Comparison of ENCODE assay signal across 1 cellular context in genomic region chr16:10405386-10405939, GRCh38.
A peak's percentile ranks its signal among the peaks of the same experiment; 100 is the strongest.
TF ChIP-seq lines count a peak whose summit lies in the region.

No MANE protein-coding gene starts in this region.

TF ChIP-seq in K562, 482 proteins besides CTCF, POLR2A, EP300 and RAD21 (continued from another document and continues in another):
- no peak for TF ChIP-seq IFI16 (CRISPR knock-in tag; IDR thresholded peaks at IDR 0.05)
- no peak for TF ChIP-seq GTF2A2 (tag; IDR thresholded peaks at IDR 0.05)
- TF ChIP-seq FOXO4 (CRISPR knock-in tag; IDR thresholded peaks at IDR 0.05) = no peak
- no peak for TF ChIP-seq PCBP2 (IDR thresholded peaks at IDR 0.05; ENCODE audit: low read depth, low read length, poor library complexity, severe bottlenecking)
- no peak for TF ChIP-seq ZNF717 (CRISPR knock-in tag; IDR thresholded peaks at IDR 0.05)
- no peak; the same call in 1 of the 2 replicates for TF ChIP-seq GABPA (tag; conservative IDR thresholded peaks at IDR 0.05; ENCODE audit: low read depth)
- TF ChIP-seq TRIM28 (IDR thresholded peaks at IDR 0.05) = no peak
- no peak for TF ChIP-seq ZKSCAN1 (IDR thresholded peaks at IDR 0.05; ENCODE audit: low read depth, low read length)
- TF ChIP-seq CBX5 (IDR thresholded peaks at IDR 0.05; ENCODE audit: borderline replicate concordance, low read depth) = no peak
- TF ChIP-seq PREB (CRISPR knock-in tag; IDR thresholded peaks at IDR 0.05) = no peak
- TF ChIP-seq MAFK (IDR thresholded peaks at IDR 0.05; ENCODE audit: low read length) = no peak
- TF ChIP-seq ZEB2 (IDR thresholded peaks at IDR 0.05) = peak; percentile 34; the same call in 1 of the 2 replicates
- TF ChIP-seq NFIC (IDR thresholded peaks at IDR 0.05) = peak; percentile 80
- no peak for TF ChIP-seq EHMT2 (IDR thresholded peaks at IDR 0.05)
- no peak for TF ChIP-seq ZNF282 (CRISPR knock-in tag; IDR thresholded peaks at IDR 0.05)
- 0 out of 4 replicates have a peak, but pooled peaks of 1 of the 2 experiments have one; percentile 49 for TF ChIP-seq ZMIZ1 (IDR thresholded peaks at IDR 0.05; ENCODE audit: low read depth in 2 of 2, low read length in 2 of 2)
- no peak; the same call in 1 of the 2 replicates for TF ChIP-seq HBP1 (CRISPR knock-in tag; IDR thresholded peaks at IDR 0.05)
- peak; percentile 82 for TF ChIP-seq SMAD4 (CRISPR knock-in tag; conservative IDR thresholded peaks at IDR 0.05)
- TF ChIP-seq FOXP1 (CRISPR knock-in tag; IDR thresholded peaks at IDR 0.05) = no peak
- TF ChIP-seq NR2C1 (IDR thresholded peaks at IDR 0.05) = no peak
- TF ChIP-seq NR2C1 (tag; IDR thresholded peaks at IDR 0.05) = peak; percentile 32; the same call in 1 of the 2 replicates
- no peak for TF ChIP-seq ZNF384 (IDR thresholded peaks at IDR 0.05; ENCODE audit: low read depth, low read length)
- no peak for TF ChIP-seq CHCHD3 (CRISPR knock-in tag; IDR thresholded peaks at IDR 0.05)
- TF ChIP-seq NR1H2 (CRISPR knock-in tag; IDR thresholded peaks at IDR 0.05) = no peak
- peak in 1 of 2 experiments; percentile 12 for TF ChIP-seq E2F6 (IDR thresholded peaks at IDR 0.05; ENCODE audit: borderline replicate concordance in 1 of 2, extremely low read depth in 1 of 2, insufficient read depth in 1 of 2, insufficient read length in 1 of 2, low read depth in 1 of 2, low read length in 1 of 2, poor library complexity in 1 of 2, severe bottlenecking in 1 of 2)
- peak; percentile 67; the same call in 1 of the 2 replicates for TF ChIP-seq ZNF592 (IDR thresholded peaks at IDR 0.05)
- peak; percentile 68 for TF ChIP-seq SMARCA4 (IDR thresholded peaks at IDR 0.05)
- TF ChIP-seq ZBTB12 (CRISPR knock-in tag; IDR thresholded peaks at IDR 0.05) = no peak
- no peak for TF ChIP-seq ZBTB7A (IDR thresholded peaks at IDR 0.05; ENCODE audit: borderline replicate concordance, control insufficient read depth, low read depth, low read length)
- TF ChIP-seq ZNF398 (CRISPR knock-in tag; IDR thresholded peaks at IDR 0.05) = no peak
- no peak for TF ChIP-seq RBM15 (IDR thresholded peaks at IDR 0.05; ENCODE audit: insufficient read depth, low read length)
- no peak for TF ChIP-seq BCOR (IDR thresholded peaks at IDR 0.05)
- no peak for TF ChIP-seq RBM17 (IDR thresholded peaks at IDR 0.05; ENCODE audit: borderline replicate concordance, low read depth, low read length)
- TF ChIP-seq ZNF316 (IDR thresholded peaks at IDR 0.05) = no peak
- peak; percentile 95 for TF ChIP-seq ETV1 (tag; conservative IDR thresholded peaks at IDR 0.05; ENCODE audit: low read depth)
- no peak for TF ChIP-seq HNRNPH1 (optimal IDR thresholded peaks at IDR 0.05; ENCODE audit: low read depth, low read length)
- TF ChIP-seq FIP1L1 (IDR thresholded peaks at IDR 0.05; ENCODE audit: low read depth, low read length, poor library complexity, severe bottlenecking) = no peak
- TF ChIP-seq TAF9B (IDR thresholded peaks at IDR 0.05; ENCODE audit: partially characterized antibody) = no peak
- no peak for TF ChIP-seq ZNF143 (CRISPR knock-in tag; IDR thresholded peaks at IDR 0.05)
- TF ChIP-seq CTCFL (IDR thresholded peaks at IDR 0.05; ENCODE audit: borderline replicate concordance, insufficient read depth, low read depth, low read length, poor library complexity, severe bottlenecking) = no peak
- no peak for TF ChIP-seq KAT7 (CRISPR knock-in tag; IDR thresholded peaks at IDR 0.05; ENCODE audit: borderline replicate concordance)
- no peak for TF ChIP-seq DNMT1 (IDR thresholded peaks at IDR 0.05)
- no peak for TF ChIP-seq FOXA1 (IDR thresholded peaks at IDR 0.05; ENCODE audit: borderline replicate concordance)
- peak; percentile 80; the same call in 1 of the 2 replicates for TF ChIP-seq CHAMP1 (IDR thresholded peaks at IDR 0.05)
